In genomic region chr16:86584071-86584685, GRCh38 we compare ENCODE assay signal across 32 cellular contexts. TPM values are rescaled to one million over a fixed set of nuclear protein-coding genes. Genes with fewer than 3 reads are reported as not detected.
DNase-seq lines count a peak whose midpoint lies in the region; ATAC-seq and TF ChIP-seq lines count a peak whose summit lies in the region.
"Had no signal": no experiment of that assay in that cellular context is flagged by ENCODE, and none has a peak within 500 bp of the region (broad histone marks: within the 10 kb centered on the region; RNA-seq: fewer than 3 reads in every experiment).

No MANE protein-coding gene starts in this region.

- H3K79me2 ChIP-seq in fibroblast of lung (ENCODE audit: control insufficient read depth, insufficient read depth, low read length): peaks cover 47% of the 10 kb centered on the region

- no peaks in the 10 kb centered on the region for H3K27me3 ChIP-seq in RWPE2 (ENCODE audit: insufficient read depth, poor library complexity, severe bottlenecking)
- H3K27me3 ChIP-seq in fibroblast of lung (ENCODE audit: control insufficient read depth, insufficient read depth, low read length): no peaks in the 10 kb centered on the region
- no peaks in the 10 kb centered on the region for H3K27me3 ChIP-seq in aorta (ENCODE audit: control insufficient read depth in 1 of 2, insufficient read depth in 2 of 2, low read length in 1 of 2)

- H3K36me3 Mint-ChIP-seq in natural killer cell: no peaks in the 10 kb centered on the region
- H3K36me3 Mint-ChIP-seq: activated CD4-positive, alpha-beta memory T cell treated with anti-CD3 and anti-CD28 coated beads for 36 hours; activated naive CD4-positive, alpha-beta T cell treated with anti-CD3 and anti-CD28 coated beads, Interleukin-2, amount 10 ng/mL, durations not matched to agents 7 days and 5 days; CD4-positive, CD25-positive, alpha-beta regulatory T cell; neural progenitor cell had no signal

- no peak overlapping the region for H3K27ac ChIP-seq in RWPE2 (ENCODE audit: poor library complexity, severe bottlenecking)
- peak overlapping the region; percentile 97 for H3K27ac ChIP-seq in fibroblast of lung (ENCODE audit: insufficient read depth, low read length)
- H3K27ac ChIP-seq in aorta (ENCODE audit: low read depth in 1 of 2, low read length in 2 of 2): peak overlapping the region; percentile 76 to 92
- H3K27ac ChIP-seq: breast epithelium, neural progenitor cell, SK-N-MC, suprapubic skin, uterus had no signal

- no peak overlapping the region for H2AFZ ChIP-seq in fibroblast of lung (ENCODE audit: low read length)
- H2AFZ ChIP-seq: neural progenitor cell had no signal

- intact Hi-C loops in Right ventricle myocardium superior (cut with DNase I): no loop called here
- intact Hi-C loops in left ventricle myocardium superior (cut with micrococcal nuclease): no loop called here
- intact Hi-C loops in aorta (cut with DNase I): loop anchor here in 1 of 2 donors (5.0 kb wide), 2 partner anchors 33 to 78 kb away; no protein-coding TSS in a partner anchor
- intact Hi-C loops in natural killer cell (cut with micrococcal nuclease): no loop called here

- H3K4me2 ChIP-seq in fibroblast of lung (ENCODE audit: extremely low read depth, insufficient read depth, low read length): peak overlapping the region; percentile 2
- H3K4me2 ChIP-seq: neural progenitor cell had no signal

- no peak overlapping the region for H3K9ac ChIP-seq in fibroblast of lung (ENCODE audit: insufficient read depth, low read length)
- H3K9ac ChIP-seq: neural progenitor cell had no signal

- H3K4me3 ChIP-seq in RWPE2 (ENCODE audit: severe bottlenecking) (no peak overlapping the region), fibroblast of lung (replicated peaks in 1 of 4; ENCODE audit: control extremely low read depth in 1 of 4, insufficient read depth in 1 of 4, low read depth in 3 of 4, low read length in 4 of 4) (no peak overlapping the region), aorta (ENCODE audit: low read length in 2 of 2) (no peak overlapping the region)
- H3K4me3 ChIP-seq: adrenal gland, breast epithelium, HAP-1, neural progenitor cell, right atrium auricular region, SK-N-MC, suprapubic skin, uterus had no signal

- H3K9me3 Mint-ChIP-seq in natural killer cell: no peaks in the 10 kb centered on the region
- H3K9me3 Mint-ChIP-seq: activated CD4-positive, alpha-beta memory T cell treated with anti-CD3 and anti-CD28 coated beads for 36 hours; activated naive CD4-positive, alpha-beta T cell treated with anti-CD3 and anti-CD28 coated beads, Interleukin-2, amount 10 ng/mL, durations not matched to agents 7 days and 5 days; activated T-helper 1 cell treated with anti-CD3 and anti-CD28 coated beads, Interleukin-12 subunit alpha, Interleukin-12 subunit beta, Interleukin-2, Interleukin-4 antibody, amounts not matched to agents 30 ng/mL and 10 ng/mL and 1 ng/mL, durations not matched to agents 14 hours and 24 hours and 36 hours; neural progenitor cell had no signal

- ATAC-seq in Right ventricle myocardium superior (ENCODE audit: poor library complexity) (peak; percentile 25), left ventricle myocardium superior (no peak), RWPE2 (ENCODE audit: low read depth) (peak; percentile 18; the same call in 1 of the 3 replicates), aorta (ENCODE audit: low FRiP score) (no peak), natural killer cell (no peak)
- ATAC-seq: left lobe of liver, T-helper 17 cell had no signal

- 78 to 79% methylated on average over 6 of the region's 6 CpGs for WGBS in aorta, 2 donors

- no peak overlapping the region for H3K27ac Mint-ChIP-seq in natural killer cell
- H3K27ac Mint-ChIP-seq: activated CD4-positive, alpha-beta memory T cell treated with anti-CD3 and anti-CD28 coated beads for 36 hours; activated naive CD4-positive, alpha-beta T cell treated with anti-CD3 and anti-CD28 coated beads, Interleukin-2, amount 10 ng/mL, durations not matched to agents 7 days and 5 days; activated T-helper 1 cell treated with anti-CD3 and anti-CD28 coated beads, Interleukin-12 subunit alpha, Interleukin-12 subunit beta, Interleukin-2, Interleukin-4 antibody, amounts not matched to agents 30 ng/mL and 10 ng/mL and 1 ng/mL, durations not matched to agents 14 hours and 24 hours and 36 hours; neural progenitor cell; T-helper 17 cell had no signal

- no peaks in the 10 kb centered on the region for H4K20me1 ChIP-seq in fibroblast of lung (ENCODE audit: control insufficient read depth, extremely low read depth, insufficient read depth, low read length)

- TF ChIP-seq CTCF in RWPE2 (IDR thresholded peaks at IDR 0.05; ENCODE audit: poor library complexity, severe bottlenecking): no peak
- no peak for TF ChIP-seq CTCF in fibroblast of lung (conservative IDR thresholded peaks at IDR 0.05 in 1 of 2, IDR thresholded peaks at IDR 0.05 in 1 of 2; ENCODE audit: low read depth in 1 of 2, low read length in 2 of 2)
- no peak for TF ChIP-seq CTCF in natural killer cell (IDR thresholded peaks at IDR 0.05)

- H3K9me3 ChIP-seq in RWPE2 (ENCODE audit: severe bottlenecking) (no peaks in the 10 kb centered on the region), fibroblast of lung (ENCODE audit: control insufficient read depth, insufficient read depth, low read depth, low read length) (no peaks in the 10 kb centered on the region), aorta (ENCODE audit: control insufficient read depth, low read length) (no peaks in the 10 kb centered on the region)
- H3K9me3 ChIP-seq: adrenal gland, breast epithelium, HAP-1, right atrium auricular region, suprapubic skin, uterus had no signal

- no peak overlapping the region for H3K4me3 Mint-ChIP-seq in natural killer cell
- H3K4me3 Mint-ChIP-seq: activated CD4-positive, alpha-beta memory T cell treated with anti-CD3 and anti-CD28 coated beads for 36 hours; activated naive CD4-positive, alpha-beta T cell treated with anti-CD3 and anti-CD28 coated beads, Interleukin-2, amount 10 ng/mL, durations not matched to agents 7 days and 5 days; activated T-helper 1 cell treated with anti-CD3 and anti-CD28 coated beads, Interleukin-12 subunit alpha, Interleukin-12 subunit beta, Interleukin-2, Interleukin-4 antibody, amounts not matched to agents 30 ng/mL and 10 ng/mL and 1 ng/mL, durations not matched to agents 14 hours and 24 hours and 36 hours; CD4-positive, CD25-positive, alpha-beta regulatory T cell; neural progenitor cell; T-helper 17 cell had no signal

- H3K4me1 Mint-ChIP-seq in natural killer cell: no peaks in the 10 kb centered on the region
- H3K4me1 Mint-ChIP-seq: T-helper 17 cell had no signal

- DNase-seq in Right ventricle myocardium superior: no peak
- no peak for DNase-seq in left ventricle myocardium superior
- DNase-seq in RWPE2 (ENCODE audit: low spot score): no peak
- no peak for DNase-seq in fibroblast of lung (ENCODE audit: low read depth in 2 of 2)
- no peak for DNase-seq in aorta
- no peak for DNase-seq in natural killer cell
- DNase-seq in NCI-H510A treated with DMSO at 0.1 percent for 48 hours (lab: John Stamatoyannopoulos, UW): no peak
- no peak for DNase-seq in NCI-H146 treated with DMSO at 0.1 percent for 48 hours (lab: John Stamatoyannopoulos, UW; ENCODE audit: unreplicated experiment)
- DNase-seq: 8988T; activated CD4-positive, alpha-beta memory T cell treated with anti-CD3 and anti-CD28 coated beads for 36 hours; activated naive CD4-positive, alpha-beta T cell treated with anti-CD3 and anti-CD28 coated beads, Interleukin-2, amount 10 ng/mL, durations not matched to agents 7 days and 5 days; AML-193; CD4-positive, CD25-positive, alpha-beta regulatory T cell; effector CD4-positive, alpha-beta T cell; Kasumi-1; mesendoderm; NCI-H1417 treated with DMSO at 0.1 percent for 48 hours; NCI-H2081; RPMI8226; small intestine; stimulated activated naive CD4-positive, alpha-beta T cell; T-helper 17 cell; uterus had no signal

- H3K36me3 ChIP-seq in RWPE2 (ENCODE audit: low read depth): no peaks in the 10 kb centered on the region
- H3K36me3 ChIP-seq in fibroblast of lung (ENCODE audit: control insufficient read depth, insufficient read depth, low read length): peaks cover 4% of the 10 kb centered on the region
- no peaks in the 10 kb centered on the region for H3K36me3 ChIP-seq in aorta (ENCODE audit: control insufficient read depth in 1 of 2, insufficient read depth in 2 of 2, low read length in 1 of 2)
- H3K36me3 ChIP-seq: adrenal gland, breast epithelium, HAP-1, neural progenitor cell, right atrium auricular region, suprapubic skin, uterus had no signal

- H3K4me1 ChIP-seq in RWPE2 (ENCODE audit: insufficient read depth, poor library complexity, severe bottlenecking) (peaks cover 9% of the 10 kb centered on the region), fibroblast of lung (ENCODE audit: control insufficient read depth, extremely low read depth, insufficient read depth, low read length) (peaks cover 36% of the 10 kb centered on the region), aorta (ENCODE audit: control insufficient read depth in 1 of 2, insufficient read depth in 2 of 2, low read length in 2 of 2) (peaks cover 8 to 10% of the 10 kb centered on the region in 2 donors)
- H3K4me1 ChIP-seq: breast epithelium, HAP-1, neural progenitor cell, uterus had no signal

- H3K27me3 Mint-ChIP-seq in natural killer cell (ENCODE audit: low read depth in 2 of 2): peaks cover 22 to 27% of the 10 kb centered on the region in 2 donors

RNA-seq across cellular contexts. Expression of gene FOXL1, which starts 5.8 kb away (rescaled TPM):
- 0.75 TPM for total RNA-seq in Right ventricle myocardium superior
- total RNA-seq in left ventricle myocardium superior: 0.32 TPM
- 24.1 and 27.4 TPM in 2 replicates for total RNA-seq in fibroblast of lung
- 5.9 and 19.0 TPM in 2 replicates for polyA plus RNA-seq in fibroblast of lung
- 9.4 and 31.1 TPM in 2 replicates for polyA plus RNA-seq in fibroblast of lung (2012)
- 4.9 and 6.9 TPM in 2 replicates for polyA minus RNA-seq in fibroblast of lung (ENCODE audit: low replicate concordance)
- total RNA-seq in aorta: 10 to 100 TPM; 23.8 to 34.4 TPM
- polyA plus RNA-seq in aorta: 10 to 100 TPM in 1 of 2 donors, 1 to 10 TPM in 1; 4.3 to 11.9 TPM
- total RNA-seq in natural killer cell: under 1 TPM in 1 of 3 donors, not detected in 2; 0.10 TPM
- total RNA-seq: activated CD4-positive, alpha-beta memory T cell treated with anti-CD3 and anti-CD28 coated beads for 36 hours; activated T-helper 1 cell treated with anti-CD3 and anti-CD28 coated beads, Interleukin-12 subunit alpha, Interleukin-12 subunit beta, Interleukin-2, Interleukin-4 antibody, amounts not matched to agents 30 ng/mL and 10 ng/mL and 1 ng/mL, durations not matched to agents 14 hours and 24 hours and 36 hours; CD4-positive, CD25-positive, alpha-beta regulatory T cell had no signal
- polyA plus RNA-seq: CD4-positive, CD25-positive, alpha-beta regulatory T cell had no signal

RNA-seq across cellular contexts. Expression of gene FOXC2, which starts 17.5 kb away (rescaled TPM):
- total RNA-seq in Right ventricle myocardium superior (1.4 TPM), left ventricle myocardium superior (1.9 TPM), fibroblast of lung (0.26 and 0.50 TPM in 2 replicates), aorta (10 to 100 TPM; 29.0 to 45.4 TPM), natural killer cell (under 1 TPM in 1 of 3 donors, not detected in 2; 0.14 TPM)
- polyA plus RNA-seq in fibroblast of lung (1.1 and 1.5 TPM in 2 replicates), aorta (10 to 100 TPM in 1 of 2 donors, 1 to 10 TPM in 1; 8.6 to 22.8 TPM)
- 4.5 and 7.2 TPM in 2 replicates for polyA plus RNA-seq in fibroblast of lung (2012)
- polyA minus RNA-seq in fibroblast of lung (ENCODE audit: low replicate concordance): 1.6 and 1.9 TPM in 2 replicates
- total RNA-seq: activated CD4-positive, alpha-beta memory T cell treated with anti-CD3 and anti-CD28 coated beads for 36 hours; activated T-helper 1 cell treated with anti-CD3 and anti-CD28 coated beads, Interleukin-12 subunit alpha, Interleukin-12 subunit beta, Interleukin-2, Interleukin-4 antibody, amounts not matched to agents 30 ng/mL and 10 ng/mL and 1 ng/mL, durations not matched to agents 14 hours and 24 hours and 36 hours; CD4-positive, CD25-positive, alpha-beta regulatory T cell; T-helper 17 cell had no signal
- polyA plus RNA-seq: CD4-positive, CD25-positive, alpha-beta regulatory T cell had no signal

RNA-seq across cellular contexts. Expression of gene MTHFSD, which starts 29.1 kb away (rescaled TPM):
- total RNA-seq in Right ventricle myocardium superior: 9.6 TPM
- 12.6 TPM for total RNA-seq in left ventricle myocardium superior
- total RNA-seq in fibroblast of lung: 13.6 and 19.3 TPM in 2 replicates
- 11.4 and 13.1 TPM in 2 replicates for polyA plus RNA-seq in fibroblast of lung
- polyA plus RNA-seq in fibroblast of lung (2012): 9.3 and 9.7 TPM in 2 replicates
- 5.9 and 16.3 TPM in 2 replicates for polyA minus RNA-seq in fibroblast of lung (ENCODE audit: low replicate concordance)
- 10 to 100 TPM; 14.0 to 23.1 TPM for total RNA-seq in aorta
- polyA plus RNA-seq in aorta: 10 to 100 TPM in 1 of 2 donors, 1 to 10 TPM in 1; 2.3 to 13.2 TPM
- 10 to 100 TPM; 14.3 to 22.0 (median 16.9) TPM for total RNA-seq in natural killer cell

Comparison
In these comparisons a context has a peak if more than half of its experiments do, and no peak if none do; other contexts are left out.
1. ATAC-seq: peak in Right ventricle myocardium superior (single experiment) and RWPE2 (single experiment); none in left ventricle myocardium superior (single experiment), aorta (single experiment) and natural killer cell (0 of 3).
2. RNA of gene FOXL1, which starts 5.8 kb away (total RNA-seq): 23.8 to 34.4 TPM in aorta and 24.1 to 27.4 TPM in fibroblast of lung; 0.75 TPM in Right ventricle myocardium superior (single experiment), 0.32 TPM in left ventricle myocardium superior (single experiment) and 0.10 TPM in natural killer cell; every median in the first group is over 10 times any median in the second.
3. RNA of gene FOXC2, which starts 17.5 kb away (total RNA-seq): 29.0 to 45.4 TPM in aorta; 1.9 TPM in left ventricle myocardium superior (single experiment), 1.4 TPM in Right ventricle myocardium superior (single experiment), 0.26 to 0.50 TPM in fibroblast of lung and 0.14 TPM in natural killer cell; every median in the first group is over 10 times any median in the second.